Comparison of ENCODE assay signal across 17 cellular contexts in the genomic region with DNA sequence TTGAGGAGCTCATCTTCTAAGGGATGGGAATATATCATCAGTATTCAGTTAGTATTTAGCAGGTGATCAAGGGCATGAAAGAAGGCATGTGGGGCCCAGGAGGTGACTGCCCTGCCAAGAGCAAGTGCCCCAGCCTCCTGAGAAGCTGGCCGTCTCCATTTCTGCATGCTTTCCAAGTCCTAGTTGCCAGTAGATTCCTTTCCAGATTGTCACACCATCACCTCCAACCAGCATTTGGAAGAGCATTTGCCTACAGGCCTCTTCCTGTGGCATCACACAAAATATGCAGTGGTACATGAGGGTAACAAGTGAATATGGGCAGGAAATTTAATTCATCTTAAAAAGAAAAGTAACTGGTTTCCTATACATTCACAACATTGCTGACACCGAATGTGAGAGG. TPM values are rescaled to one million over a fixed set of nuclear protein-coding genes. Genes with fewer than 3 reads are reported as not detected.
DNase-seq lines count a peak whose midpoint lies in the region; ATAC-seq lines count a peak whose summit lies in the region.
"Had no signal": no experiment of that assay in that cellular context is flagged by ENCODE, and none has a peak within 500 bp of the region (broad histone marks: within the 10 kb centered on the region; RNA-seq: fewer than 3 reads in every experiment).

No MANE protein-coding gene starts in this region.

- no peaks in the 10 kb centered on the region for H3K9me3 ChIP-seq in T-helper 17 cell (ENCODE audit: control insufficient read depth, low read length, poor library complexity, severe bottlenecking)
- H3K9me3 ChIP-seq in subcutaneous abdominal adipose tissue (ENCODE audit: control insufficient read depth in 5 of 5, low read length in 5 of 5): no peaks in the 10 kb centered on the region
- H3K9me3 ChIP-seq: left ventricle myocardium inferior, mucosa of descending colon, SJSA1 had no signal

- peaks cover 77% of the 10 kb centered on the region for H3K36me3 Mint-ChIP-seq in activated naive CD4-positive, alpha-beta T cell treated with anti-CD3 and anti-CD28 coated beads, Interleukin-2, amount 10 ng/mL, durations not matched to agents 7 days and 5 days
- peaks cover 7% of the 10 kb centered on the region for H3K36me3 Mint-ChIP-seq in T-helper 17 cell (ENCODE audit: low read depth)
- peaks cover 90% of the 10 kb centered on the region for H3K36me3 Mint-ChIP-seq in dendritic cell treated with granulocyte-macrophage colony-stimulating factor and Interleukin-4, amounts not matched to agents 40 ng/mL and 50 ng/mL, for 4 days (ENCODE audit: low read depth)

- intact Hi-C loops in dendritic cell treated with granulocyte-macrophage colony-stimulating factor and Interleukin-4, amounts not matched to agents 40 ng/mL and 50 ng/mL, for 4 days (cut with micrococcal nuclease): no loop called here

- no peak for DNase-seq in activated naive CD4-positive, alpha-beta T cell treated with anti-CD3 and anti-CD28 coated beads, Interleukin-2, amount 10 ng/mL, durations not matched to agents 7 days and 5 days
- no peak for DNase-seq in activated naive CD4-positive, alpha-beta T cell (lab: John Stamatoyannopoulos, UW)
- no peak for DNase-seq in T-helper 17 cell
- no peak for DNase-seq in HuH-7.5 (ENCODE audit: low spot score)
- DNase-seq: erythroblast, HFFc6, left ventricle myocardium inferior, mucosa of descending colon, NCI-H1930, NCI-H524, PC-3 had no signal

- CTCF ChIA-PET in activated naive CD4-positive, alpha-beta T cell treated with anti-CD3 and anti-CD28 coated beads, Interleukin-2, amount 10 ng/mL, durations not matched to agents 7 days and 5 days (lab: Charles Lee): interaction anchor here (0.9 to 3.8 kb wide), 3 partner anchors 15 to 48 kb away, joined by 3 to 18 read pairs (median 4); no protein-coding TSS in a partner anchor

- H3K27ac ChIP-seq in subcutaneous abdominal adipose tissue (ENCODE audit: low read depth, low read length): peak overlapping the region; percentile 51
- H3K27ac ChIP-seq: left ventricle myocardium inferior, SJSA1 had no signal

- H3K27me3 ChIP-seq in subcutaneous abdominal adipose tissue (ENCODE audit: control insufficient read depth in 5 of 5, insufficient read depth in 4 of 5, low read length in 5 of 5): no peaks in the 10 kb centered on the region
- H3K27me3 ChIP-seq: SJSA1 had no signal

- no peaks in the 10 kb centered on the region for H3K9me3 Mint-ChIP-seq in activated naive CD4-positive, alpha-beta T cell treated with anti-CD3 and anti-CD28 coated beads, Interleukin-2, amount 10 ng/mL, durations not matched to agents 7 days and 5 days
- H3K9me3 Mint-ChIP-seq in dendritic cell treated with granulocyte-macrophage colony-stimulating factor and Interleukin-4, amounts not matched to agents 40 ng/mL and 50 ng/mL, for 4 days: no peaks in the 10 kb centered on the region
- H3K9me3 Mint-ChIP-seq: HFFc6 had no signal

- no peaks in the 10 kb centered on the region for H3K27me3 Mint-ChIP-seq in activated naive CD4-positive, alpha-beta T cell treated with anti-CD3 and anti-CD28 coated beads, Interleukin-2, amount 10 ng/mL, durations not matched to agents 7 days and 5 days
- H3K27me3 Mint-ChIP-seq in T-helper 17 cell: no peaks in the 10 kb centered on the region
- H3K27me3 Mint-ChIP-seq in dendritic cell treated with granulocyte-macrophage colony-stimulating factor and Interleukin-4, amounts not matched to agents 40 ng/mL and 50 ng/mL, for 4 days: no peaks in the 10 kb centered on the region

- peaks cover 95% of the 10 kb centered on the region for H3K4me1 Mint-ChIP-seq in activated naive CD4-positive, alpha-beta T cell treated with anti-CD3 and anti-CD28 coated beads, Interleukin-2, amount 10 ng/mL, durations not matched to agents 7 days and 5 days
- peaks cover 79% of the 10 kb centered on the region for H3K4me1 Mint-ChIP-seq in T-helper 17 cell
- peaks cover 93% of the 10 kb centered on the region for H3K4me1 Mint-ChIP-seq in dendritic cell treated with granulocyte-macrophage colony-stimulating factor and Interleukin-4, amounts not matched to agents 40 ng/mL and 50 ng/mL, for 4 days (ENCODE audit: low read depth)

- H3K9ac ChIP-seq in subcutaneous abdominal adipose tissue (ENCODE audit: low read length in 5 of 5): no peak overlapping the region

- H3K36me3 ChIP-seq in subcutaneous abdominal adipose tissue (ENCODE audit: control insufficient read depth in 5 of 5, insufficient read depth in 5 of 5, low read length in 5 of 5): no peaks in the 10 kb centered on the region
- H3K36me3 ChIP-seq: left ventricle myocardium inferior, SJSA1 had no signal

- peak overlapping the region; percentile 50 for H3K27ac Mint-ChIP-seq in activated naive CD4-positive, alpha-beta T cell treated with anti-CD3 and anti-CD28 coated beads, Interleukin-2, amount 10 ng/mL, durations not matched to agents 7 days and 5 days
- H3K27ac Mint-ChIP-seq in T-helper 17 cell: peak overlapping the region; percentile 98
- peak overlapping the region; percentile 23 for H3K27ac Mint-ChIP-seq in dendritic cell treated with granulocyte-macrophage colony-stimulating factor and Interleukin-4, amounts not matched to agents 40 ng/mL and 50 ng/mL, for 4 days
- H3K27ac Mint-ChIP-seq: HFFc6 had no signal

- ATAC-seq in T-helper 17 cell (no peak), GM21529 (IDR thresholded peaks at IDR 0.05; ENCODE audit: unreplicated experiment) (no peak), GM21825 (IDR thresholded peaks at IDR 0.05; ENCODE audit: unreplicated experiment) (no peak)
- ATAC-seq: mucosa of descending colon, PC-3, sciatic nerve had no signal

- peaks cover 0 to 77% (median 59%) of the 10 kb centered on the region in 5 donors for H3K4me1 ChIP-seq in subcutaneous abdominal adipose tissue (ENCODE audit: control insufficient read depth in 5 of 5, insufficient read depth in 5 of 5, low read length in 5 of 5)

- H3K4me3 ChIP-seq in subcutaneous abdominal adipose tissue (ENCODE audit: low read depth in 1 of 5, low read length in 5 of 5): no peak overlapping the region
- H3K4me3 ChIP-seq: left ventricle myocardium inferior, mucosa of descending colon, SJSA1 had no signal

- H3K4me3 Mint-ChIP-seq in activated naive CD4-positive, alpha-beta T cell treated with anti-CD3 and anti-CD28 coated beads, Interleukin-2, amount 10 ng/mL, durations not matched to agents 7 days and 5 days: no peak overlapping the region
- H3K4me3 Mint-ChIP-seq in T-helper 17 cell: peak overlapping the region; percentile 6
- no peak overlapping the region for H3K4me3 Mint-ChIP-seq in dendritic cell treated with granulocyte-macrophage colony-stimulating factor and Interleukin-4, amounts not matched to agents 40 ng/mL and 50 ng/mL, for 4 days
- H3K4me3 Mint-ChIP-seq: HFFc6 had no signal

RNA-seq across cellular contexts. Expression of a gene that starts 7.5 kb away (rescaled TPM):
- 100 to 1,000 TPM; 130 to 140 TPM for total RNA-seq in T-helper 17 cell

Comparison
In these comparisons a context has a peak if more than half of its experiments do, and no peak if none do; other contexts are left out.
1. H3K27ac Mint-ChIP-seq: peak in every context shown above with its lines; median percentile 98 in T-helper 17 cell; 50 in activated naive CD4-positive, alpha-beta T cell treated with anti-CD3 and anti-CD28 coated beads, Interleukin-2, amount 10 ng/mL, durations not matched to agents 7 days and 5 days; 23 in dendritic cell treated with granulocyte-macrophage colony-stimulating factor and Interleukin-4, amounts not matched to agents 40 ng/mL and 50 ng/mL, for 4 days.